In the genomic region with DNA sequence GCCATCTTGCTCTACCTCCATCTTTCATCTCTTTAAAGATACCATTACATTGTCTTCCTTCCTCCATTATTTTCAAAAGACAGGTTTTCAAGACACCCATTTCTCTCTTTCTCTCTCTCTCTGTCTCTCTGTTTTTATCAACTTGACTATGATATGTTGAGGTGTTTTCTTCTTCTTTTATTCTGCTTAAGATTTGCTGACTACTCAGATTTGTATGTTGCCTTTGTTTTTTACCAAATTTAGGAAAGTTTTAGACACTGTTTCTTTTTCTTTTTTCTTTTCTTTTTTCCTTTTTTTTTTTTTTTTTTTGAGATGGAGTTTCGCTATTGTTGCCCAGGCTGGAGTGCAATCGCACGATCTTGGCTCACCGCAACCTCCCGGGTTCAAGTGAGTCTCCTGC, we compare ENCODE assay signal across 11 cellular contexts.
"Had no signal": no experiment of that assay in that cellular context is flagged by ENCODE, and none has a peak within 500 bp of the region (broad histone marks: within the 10 kb centered on the region; RNA-seq: fewer than 3 reads in every experiment).

No MANE protein-coding gene starts in this region.

- H2AFZ ChIP-seq: GM23248, GM23338 had no signal

- ATAC-seq: GM23338, HCT116 had no signal

- H3K27ac ChIP-seq: GM23248 had no signal

- H3K9ac ChIP-seq: GM23248 had no signal

- H3K4me3 ChIP-seq: GM23248, GM23338, HAP-1 had no signal

- H3K9me3 ChIP-seq: HAP-1 had no signal

- H3K4me2 ChIP-seq: GM23338 had no signal

- DNase-seq: GM23248, GOT3, H7, H9, HCEC 1CT, HFFc6 had no signal

- FAIRE-seq: H1, H54 had no signal

- H3K36me3 ChIP-seq: HAP-1 had no signal
